Comparison of ENCODE assay signal across 16 cellular contexts in genomic region chr18:71951021-71951420, GRCh38.
DNase-seq lines count a peak whose midpoint lies in the region; ATAC-seq and TF ChIP-seq lines count a peak whose summit lies in the region.
"Had no signal": no experiment of that assay in that cellular context is flagged by ENCODE, and none has a peak within 500 bp of the region (broad histone marks: within the 10 kb centered on the region; RNA-seq: fewer than 3 reads in every experiment).

No MANE protein-coding gene starts in this region.

- H3K9me3 Mint-ChIP-seq in GM23338: peaks cover 70% of the 10 kb centered on the region

- H3F3A ChIP-seq in SU-DHL-6 (ENCODE audit: insufficient read depth): no peaks in the 10 kb centered on the region
- no peaks in the 10 kb centered on the region for H3F3A ChIP-seq in GM23338 (replicated peaks; ENCODE audit: low read depth)

- H3K27me3 ChIP-seq in KMS-11 (ENCODE audit: insufficient read depth, low read depth) (no peaks in the 10 kb centered on the region), SU-DHL-6 (ENCODE audit: low read length) (no peaks in the 10 kb centered on the region), GM23338 (ENCODE audit: insufficient read depth) (no peaks in the 10 kb centered on the region)

- DNase-seq in hippocampal formation (lab: John Stamatoyannopoulos, UW) (peak; percentile 11 to 33), pons (ENCODE audit: low spot score) (peak; percentile 58), GM10248 (ENCODE audit: extremely low spot score) (no peak), GM23338 (ENCODE audit: low spot score) (no peak)
- DNase-seq: GF-D8, GOT3, KG1, NCI-H1092, NCI-H2171, NCI-H748 treated with DMSO at 0.1 percent for 48 hours had no signal

- no peaks in the 10 kb centered on the region for H3K9me3 ChIP-seq in SU-DHL-6 (ENCODE audit: insufficient read depth, low read length)

- no peaks in the 10 kb centered on the region; the same call in 1 of the 2 replicates for H3K36me3 ChIP-seq in KMS-11 (ENCODE audit: insufficient read depth)
- H3K36me3 ChIP-seq in SU-DHL-6 (ENCODE audit: low read length): no peaks in the 10 kb centered on the region
- H3K36me3 ChIP-seq in GM23338 (ENCODE audit: insufficient read depth): no peaks in the 10 kb centered on the region; the same call in 1 of the 2 replicates

- H3K4me2 ChIP-seq in KMS-11 (no peak overlapping the region), SU-DHL-6 (ENCODE audit: low read depth, low read length, poor library complexity, severe bottlenecking) (no peak overlapping the region), GM23338 (no peak overlapping the region)

- TF ChIP-seq CTCF in KMS-11 (conservative IDR thresholded peaks at IDR 0.05; ENCODE audit: low read depth, low read length) (no peak), SU-DHL-6 (IDR thresholded peaks at IDR 0.05; ENCODE audit: insufficient read depth, low read length, poor library complexity, severe bottlenecking) (no peak), GM10248 (IDR thresholded peaks at IDR 0.05; ENCODE audit: control extremely low read depth, extremely low read depth, low read depth, missing control alignments) (no peak), GM23338 (conservative IDR thresholded peaks at IDR 0.05; ENCODE audit: low read depth in 2 of 2) (no peak)

- CTCF ChIA-PET in GM10248 (lab: Yijun Ruan, JAX): interaction anchor here (1.3 kb wide), 1 partner anchor 20 kb away, joined by 3 read pairs; no protein-coding TSS in a partner anchor

- H3K9me2 ChIP-seq in SU-DHL-6 (replicated peaks; ENCODE audit: insufficient read depth, low read length) (no peaks in the 10 kb centered on the region), GM23338 (ENCODE audit: insufficient read depth) (no peaks in the 10 kb centered on the region)

- H3K79me2 ChIP-seq in KMS-11 (ENCODE audit: insufficient read depth, low read depth) (no peaks in the 10 kb centered on the region), SU-DHL-6 (ENCODE audit: insufficient read depth, low read length) (no peaks in the 10 kb centered on the region), GM23338 (replicated peaks; ENCODE audit: insufficient read depth) (no peaks in the 10 kb centered on the region)

- no peak for ATAC-seq in GM23338
- no peak for ATAC-seq in HG02852 (IDR thresholded peaks at IDR 0.05; ENCODE audit: unreplicated experiment)
- ATAC-seq in HG03025 (IDR thresholded peaks at IDR 0.05; ENCODE audit: low FRiP score, unreplicated experiment): no peak
- ATAC-seq: HepG2 had no signal

- H3K27ac ChIP-seq in KMS-11 (no peak overlapping the region), SU-DHL-6 (ENCODE audit: low read depth, low read length) (no peak overlapping the region), GM23338 (ENCODE audit: low read depth) (no peak overlapping the region)

- no peak overlapping the region for H3K4me3 ChIP-seq in KMS-11 (IDR thresholded peaks at IDR 0.05; ENCODE audit: insufficient read depth, low read depth, low read length)
- no peak overlapping the region for H3K4me3 ChIP-seq in SU-DHL-6 (ENCODE audit: insufficient read depth, low read length, poor library complexity, severe bottlenecking)
- no peak overlapping the region for H3K4me3 ChIP-seq in GM23338

- H3K4me1 Mint-ChIP-seq in GM23338: no peaks in the 10 kb centered on the region
- H3K4me1 Mint-ChIP-seq: CD14-positive monocyte had no signal

- H3K36me3 Mint-ChIP-seq in GM23338 (ENCODE audit: low read depth): peaks cover 20% of the 10 kb centered on the region; the same call in 2 of the 3 replicates
- H3K36me3 Mint-ChIP-seq: CD14-positive monocyte had no signal

- H4K20me1 ChIP-seq in KMS-11 (ENCODE audit: insufficient read depth) (no peaks in the 10 kb centered on the region), SU-DHL-6 (ENCODE audit: low read depth, low read length) (no peaks in the 10 kb centered on the region), GM23338 (replicated peaks; ENCODE audit: insufficient read depth) (no peaks in the 10 kb centered on the region)

- H3K27ac Mint-ChIP-seq in GM23338: no peak overlapping the region

- H2AFZ ChIP-seq in KMS-11 (ENCODE audit: low read depth): peak overlapping the region; percentile 5; the same call in 1 of the 2 replicates
- H2AFZ ChIP-seq in SU-DHL-6 (ENCODE audit: low read depth, low read length, severe bottlenecking): peak overlapping the region; percentile 7
- no peak overlapping the region for H2AFZ ChIP-seq in GM23338

- H3K4me3 Mint-ChIP-seq in GM23338: no peak overlapping the region
- H3K4me3 Mint-ChIP-seq: CD14-positive monocyte had no signal

- POLR2A ChIA-PET in GM10248 (lab: Yijun Ruan, JAX): no interaction called here

- H3K27me3 Mint-ChIP-seq in GM23338 (ENCODE audit: insufficient read depth, low read depth, poor library complexity): no peaks in the 10 kb centered on the region

- no peaks in the 10 kb centered on the region for H3K4me1 ChIP-seq in KMS-11 (ENCODE audit: low read depth, poor library complexity, severe bottlenecking)
- no peaks in the 10 kb centered on the region for H3K4me1 ChIP-seq in GM23338 (ENCODE audit: insufficient read depth)

- H3K9ac ChIP-seq in KMS-11 (no peak overlapping the region), SU-DHL-6 (ENCODE audit: low read length) (no peak overlapping the region)

TF ChIP-seq in GM23338, 12 proteins besides CTCF, POLR2A, EP300 and RAD21 (continues in another document):
- TF ChIP-seq ZNF462 (CRISPR knock-in tag; IDR thresholded peaks at IDR 0.05) (no peak), ZNF331 (CRISPR knock-in tag; IDR thresholded peaks at IDR 0.05; ENCODE audit: low read depth) (no peak), POLR2AphosphoS5 (IDR thresholded peaks at IDR 0.05; ENCODE audit: low read depth) (no peak), ZNF114 (CRISPR knock-in tag; IDR thresholded peaks at IDR 0.05) (no peak), JUNB (IDR thresholded peaks at IDR 0.05; ENCODE audit: unreplicated experiment) (no peak), NANOG (IDR thresholded peaks at IDR 0.05; ENCODE audit: borderline replicate concordance) (no peak), EZH2phosphoT487 (IDR thresholded peaks at IDR 0.05; ENCODE audit: unreplicated experiment) (no peak)

Comparison
In these comparisons a context has a peak if more than half of its experiments do, and no peak if none do; other contexts are left out.
1. DNase-seq: peak in hippocampal formation (2 of 2) and pons (single experiment); none in GM10248 (single experiment) and GM23338 (single experiment).